In the genomic region with DNA sequence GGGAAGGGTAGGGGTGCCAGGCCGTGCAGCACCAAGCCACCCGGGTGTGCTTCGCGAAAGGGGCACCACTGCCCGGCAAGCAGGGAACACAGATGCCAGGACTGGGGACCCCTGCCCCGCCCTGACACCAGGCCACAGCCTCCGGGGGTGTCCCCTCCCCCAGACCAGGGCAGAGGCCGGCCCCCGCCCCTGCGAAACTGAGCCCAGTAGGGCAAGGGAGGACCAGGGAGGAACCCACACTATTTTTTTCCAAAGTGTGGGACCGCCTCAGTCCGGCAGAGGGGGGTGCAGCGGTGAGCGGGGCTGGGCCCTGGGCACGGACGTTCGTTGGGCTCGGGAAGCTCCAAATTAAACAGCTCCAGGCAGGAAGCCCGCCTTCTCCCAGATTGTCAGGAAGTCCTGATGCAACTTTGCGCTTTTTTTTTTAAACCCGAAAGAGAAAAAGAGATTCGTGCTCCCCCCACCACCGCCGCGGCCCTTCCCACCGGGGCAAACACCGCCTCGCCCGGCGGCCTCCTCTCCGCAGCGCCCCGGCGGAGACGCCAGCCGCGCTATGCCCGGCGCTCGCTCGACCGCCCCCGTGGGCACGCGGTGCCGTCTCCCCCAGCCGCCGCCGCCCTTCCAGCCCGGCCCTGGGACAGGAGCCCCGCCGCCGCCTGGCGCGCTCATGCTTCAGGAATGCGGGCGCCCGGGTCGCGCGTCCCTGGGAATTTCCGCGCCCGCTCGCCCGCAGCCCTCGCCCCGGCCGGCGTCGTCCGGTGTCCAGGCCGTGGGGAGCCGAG, we compare ENCODE assay signal across 8 cellular contexts. TPM values are rescaled to one million over a fixed set of nuclear protein-coding genes. Genes with fewer than 3 reads are reported as not detected.
DNase-seq lines count a peak whose midpoint lies in the region; ATAC-seq and TF ChIP-seq lines count a peak whose summit lies in the region.

No MANE protein-coding gene starts in this region.

- peaks cover 41 to 51% of the 10 kb centered on the region in 2 donors for H3K4me1 Mint-ChIP-seq in natural killer cell

- H3K4me1 ChIP-seq in Loucy (ENCODE audit: insufficient read depth, low read length, poor library complexity, severe bottlenecking) (peaks cover 27% of the 10 kb centered on the region), fibroblast of lung (ENCODE audit: control insufficient read depth, extremely low read depth, insufficient read depth, low read length) (peaks cover 35% of the 10 kb centered on the region)

- no peaks in the 10 kb centered on the region for H3K9me2 ChIP-seq in Loucy (replicated peaks; ENCODE audit: low read depth, low read length)

- H3K4me3 ChIP-seq in Loucy (ENCODE audit: low read length, poor library complexity, severe bottlenecking) (peak overlapping the region; percentile 79), fibroblast of lung (replicated peaks in 1 of 4; ENCODE audit: control extremely low read depth in 1 of 4, insufficient read depth in 1 of 4, low read depth in 3 of 4, low read length in 4 of 4) (peak overlapping the region; percentile 65 to 97 (median 80))

- no peaks in the 10 kb centered on the region for H3K27me3 Mint-ChIP-seq in natural killer cell (ENCODE audit: low read depth in 2 of 2)

- no peaks in the 10 kb centered on the region for H3K36me3 ChIP-seq in Loucy (ENCODE audit: insufficient read depth, low read length)
- peaks cover 1% of the 10 kb centered on the region for H3K36me3 ChIP-seq in fibroblast of lung (ENCODE audit: control insufficient read depth, insufficient read depth, low read length)

- H3K27ac ChIP-seq in fibroblast of lung (ENCODE audit: insufficient read depth, low read length) = peak overlapping the region; percentile 83

- no peaks in the 10 kb centered on the region for H3F3A ChIP-seq in Loucy (ENCODE audit: low read depth)

- H2AFZ ChIP-seq in Loucy (ENCODE audit: low read length) = no peak overlapping the region
- no peak overlapping the region for H2AFZ ChIP-seq in fibroblast of lung (ENCODE audit: low read length)

- TF ChIP-seq CTCF in Loucy (conservative IDR thresholded peaks at IDR 0.05; ENCODE audit: low read length) (peak; percentile 38), fibroblast of lung (conservative IDR thresholded peaks at IDR 0.05 in 1 of 2, IDR thresholded peaks at IDR 0.05 in 1 of 2; ENCODE audit: low read depth in 1 of 2, low read length in 2 of 2) (peak; percentile 55 to 56), natural killer cell (IDR thresholded peaks at IDR 0.05) (peak; percentile 26)

- intact Hi-C loops in natural killer cell (cut with micrococcal nuclease) = loop anchor here (2.0 to 10.0 kb wide), 2 partner anchors 13 to 329 kb away; a partner anchor contains a TSS

- peak; percentile 52 for DNase-seq in activated CD4-positive, CD25-positive, alpha-beta regulatory T cell treated with anti-CD3 and anti-CD28 coated beads, Interleukin-2, amount 50 U/mL, for 72 hours
- DNase-seq in activated CD8-positive, alpha-beta memory T cell treated with anti-CD3 and anti-CD28 coated beads, Interleukin-2, amount 50 U/mL, for 4 hours = peak; percentile 52
- DNase-seq in fibroblast of lung (ENCODE audit: low read depth in 2 of 2) (peak; percentile 75 to 85), natural killer cell (no peak)

- H3K79me2 ChIP-seq in Loucy (ENCODE audit: insufficient read depth, low read length) (peaks cover 65% of the 10 kb centered on the region), fibroblast of lung (ENCODE audit: control insufficient read depth, insufficient read depth, low read length) (peaks cover 48% of the 10 kb centered on the region)

- no peak for ATAC-seq in activated CD4-positive, CD25-positive, alpha-beta regulatory T cell treated with anti-CD3 and anti-CD28 coated beads, Interleukin-2, amount 50 U/mL, for 24 hours
- ATAC-seq in natural killer cell = peak; percentile 24 to 39 (median 24)
- no peak for ATAC-seq in GM19395 (IDR thresholded peaks at IDR 0.05; ENCODE audit: unreplicated experiment)
- no peak for ATAC-seq in HG03571 (IDR thresholded peaks at IDR 0.05; ENCODE audit: unreplicated experiment)

- peak overlapping the region; percentile 92 for H3K4me3 Mint-ChIP-seq in natural killer cell

- no peaks in the 10 kb centered on the region for H3K27me3 ChIP-seq in Loucy (ENCODE audit: insufficient read depth, low read length, poor library complexity, severe bottlenecking)
- no peaks in the 10 kb centered on the region for H3K27me3 ChIP-seq in fibroblast of lung (ENCODE audit: control insufficient read depth, insufficient read depth, low read length)

- H3K4me2 ChIP-seq in Loucy (ENCODE audit: low read depth, low read length, poor library complexity, severe bottlenecking) (peak overlapping the region; percentile 79), fibroblast of lung (ENCODE audit: extremely low read depth, insufficient read depth, low read length) (peak overlapping the region; percentile 79)

- H3K27ac Mint-ChIP-seq in natural killer cell = peak overlapping the region; percentile 82 to 91

- H4K20me1 ChIP-seq in Loucy (ENCODE audit: insufficient read depth, low read length, poor library complexity, severe bottlenecking) (peaks cover 31% of the 10 kb centered on the region), fibroblast of lung (ENCODE audit: control insufficient read depth, extremely low read depth, insufficient read depth, low read length) (peaks cover 1% of the 10 kb centered on the region)

- no peaks in the 10 kb centered on the region for H3K36me3 Mint-ChIP-seq in natural killer cell

- no peaks in the 10 kb centered on the region for H3K9me3 Mint-ChIP-seq in natural killer cell

- H3K9ac ChIP-seq in Loucy (ENCODE audit: low read depth, low read length, poor library complexity, severe bottlenecking) (peak overlapping the region; percentile 91), fibroblast of lung (ENCODE audit: insufficient read depth, low read length) (peak overlapping the region; percentile 86)

- H3K9me3 ChIP-seq in Loucy (ENCODE audit: insufficient read depth, low read depth, low read length) = no peaks in the 10 kb centered on the region
- no peaks in the 10 kb centered on the region for H3K9me3 ChIP-seq in fibroblast of lung (ENCODE audit: control insufficient read depth, insufficient read depth, low read depth, low read length)

RNA-seq across cellular contexts. Expression of a gene that starts 0.8 kb away (rescaled TPM):
- total RNA-seq in fibroblast of lung = 135 and 313 TPM in 2 replicates
- 94.5 and 126 TPM in 2 replicates for polyA plus RNA-seq in fibroblast of lung
- polyA plus RNA-seq in fibroblast of lung (2012) = 184 and 260 TPM in 2 replicates
- 1,099 and 1,312 TPM in 2 replicates for polyA minus RNA-seq in fibroblast of lung (ENCODE audit: low replicate concordance)
- total RNA-seq in natural killer cell = 100 to 1,000 TPM; 172 to 197 (median 183) TPM

RNA-seq across cellular contexts. Expression of a gene that starts 19.3 kb away (rescaled TPM):
- total RNA-seq in fibroblast of lung = 0.77 and 3.6 TPM in 2 replicates
- 1.3 and 4.5 TPM in 2 replicates for polyA plus RNA-seq in fibroblast of lung
- polyA plus RNA-seq in fibroblast of lung (2012) = 4.2 and 19.0 TPM in 2 replicates
- polyA minus RNA-seq in fibroblast of lung (ENCODE audit: low replicate concordance) = 4.7 and 23.7 TPM in 2 replicates
- 1 to 10 TPM; 2.2 to 3.8 (median 2.6) TPM for total RNA-seq in natural killer cell

RNA-seq across cellular contexts. Expression of a gene that starts 27.5 kb away (rescaled TPM):
- total RNA-seq in fibroblast of lung (50.3 and 95.6 TPM in 2 replicates), natural killer cell (100 to 1,000 TPM; 118 to 123 (median 120) TPM)
- 39.2 and 57.6 TPM in 2 replicates for polyA plus RNA-seq in fibroblast of lung
- 155 and 232 TPM in 2 replicates for polyA plus RNA-seq in fibroblast of lung (2012)
- polyA minus RNA-seq in fibroblast of lung (ENCODE audit: low replicate concordance) = 62.8 and 64.3 TPM in 2 replicates

Comparison
In these comparisons a context has a peak if more than half of its experiments do, and no peak if none do; other contexts are left out.
1. ATAC-seq: peak in natural killer cell (3 of 3); none in activated CD4-positive, CD25-positive, alpha-beta regulatory T cell treated with anti-CD3 and anti-CD28 coated beads, Interleukin-2, amount 50 U/mL, for 24 hours (0 of 2), GM19395 (single experiment) and HG03571 (single experiment).
2. Peak in every context shown above with its lines, with median percentiles within 50 percentile points of each other: CTCF ChIP-seq.